Comparison of ENCODE assay signal across 28 cellular contexts in the genomic region with DNA sequence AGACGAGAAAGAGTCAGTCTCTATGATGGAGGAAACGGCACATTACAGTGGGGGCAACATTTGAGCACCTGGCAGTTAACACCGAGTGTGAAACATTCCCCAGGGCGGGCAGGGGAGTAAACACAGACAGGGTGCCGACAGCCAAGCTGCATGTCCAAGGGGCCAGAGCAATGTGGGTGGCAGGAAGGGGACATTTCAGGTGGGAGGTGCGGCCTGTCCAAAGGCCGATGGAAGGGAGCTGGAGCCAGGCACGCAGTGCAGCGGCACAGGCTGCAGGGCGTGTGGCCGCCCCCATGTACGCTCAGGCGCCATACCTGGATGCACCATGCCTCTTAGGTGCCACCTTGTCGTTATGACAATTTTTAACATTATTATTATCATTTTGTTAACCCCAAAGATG. TPM values are rescaled to one million over a fixed set of nuclear protein-coding genes. Genes with fewer than 3 reads are reported as not detected.
DNase-seq lines count a peak whose midpoint lies in the region; ATAC-seq, FAIRE-seq and TF ChIP-seq lines count a peak whose summit lies in the region.
"Had no signal": no experiment of that assay in that cellular context is flagged by ENCODE, and none has a peak within 500 bp of the region (broad histone marks: within the 10 kb centered on the region; RNA-seq: fewer than 3 reads in every experiment).

No MANE protein-coding gene starts in this region.

- H3K9me3 ChIP-seq in HepG2 (ENCODE audit: low read length) (no peaks in the 10 kb centered on the region), right lobe of liver (no peaks in the 10 kb centered on the region), H1 (ENCODE audit: insufficient read depth in 2 of 2, low read depth in 1 of 2, low read length in 1 of 2) (no peaks in the 10 kb centered on the region), neuronal stem cell (replicated peaks in 1 of 2; ENCODE audit: control insufficient read depth in 2 of 2, insufficient read depth in 1 of 2, low read depth in 1 of 2, low read length in 2 of 2) (no peaks in the 10 kb centered on the region), BE2C (no peaks in the 10 kb centered on the region)
- H3K9me3 ChIP-seq: A549, BLaER1 had no signal

- no peak overlapping the region for H3K9ac ChIP-seq in HepG2 (ENCODE audit: insufficient read depth, low read depth, low read length)
- H3K9ac ChIP-seq in H1 (replicated peaks in 1 of 4; ENCODE audit: extremely low read depth in 1 of 4, low read depth in 3 of 4, low read length in 3 of 4), result no peak overlapping the region
- no peak overlapping the region for H3K9ac ChIP-seq in neuronal stem cell (ENCODE audit: low read depth, low read length, poor library complexity)
- H3K9ac ChIP-seq: BLaER1 had no signal

- H3K18ac ChIP-seq in H1 (ENCODE audit: extremely low read depth, low read length) (no peak overlapping the region), neuronal stem cell (ENCODE audit: low read length) (no peak overlapping the region)

- no peaks in the 10 kb centered on the region for H3K79me2 ChIP-seq in HepG2 (ENCODE audit: insufficient read depth, low read length)
- H3K79me2 ChIP-seq in H1 (ENCODE audit: control insufficient read depth in 1 of 2, insufficient read depth in 2 of 2, low read length in 2 of 2), result no peaks in the 10 kb centered on the region

- TF ChIP-seq POLR2A in HepG2 (IDR thresholded peaks at IDR 0.05; ENCODE audit: insufficient read depth in 1 of 2, low read depth in 2 of 2, low read length in 2 of 2), result no peak
- TF ChIP-seq POLR2A in right lobe of liver (IDR thresholded peaks at IDR 0.05), result no peak
- no peak for TF ChIP-seq POLR2A in H1 (IDR thresholded peaks at IDR 0.05; ENCODE audit: control extremely low read depth in 1 of 2, low read depth in 2 of 2, low read length in 2 of 2)

- TF ChIP-seq RAD21 in HepG2 (CRISPR knock-in tag; IDR thresholded peaks at IDR 0.05), result no peak
- no peak for TF ChIP-seq RAD21 in H1 (IDR thresholded peaks at IDR 0.05 in 1 of 2, conservative IDR thresholded peaks at IDR 0.05 in 1 of 2; ENCODE audit: low read depth in 2 of 2, low read length in 2 of 2)

- no peak overlapping the region for H2BK20ac ChIP-seq in H1 (ENCODE audit: low read length)

- H4K8ac ChIP-seq in H1 (ENCODE audit: extremely low read depth, insufficient read depth, low read length), result peak overlapping the region; percentile 83; the same call in 1 of the 2 replicates
- H4K8ac ChIP-seq in neuronal stem cell (ENCODE audit: low read depth, low read length), result no peak overlapping the region

- H3K4me1 ChIP-seq in HepG2 (ENCODE audit: insufficient read depth, low read length) (peaks cover 23% of the 10 kb centered on the region), right lobe of liver (peaks cover 0 to 2% (median under 1%) of the 10 kb centered on the region in 4 donors), H1 (replicated peaks in 1 of 4; ENCODE audit: control insufficient read depth in 3 of 4, insufficient read depth in 4 of 4, low read length in 3 of 4) (no peaks in the 10 kb centered on the region), neuronal stem cell (ENCODE audit: control insufficient read depth in 2 of 2, insufficient read depth in 1 of 2, low read depth in 1 of 2, low read length in 2 of 2) (peaks cover 0 to 2% of the 10 kb centered on the region in 2 donors), BE2C (no peaks in the 10 kb centered on the region)
- H3K4me1 ChIP-seq: BLaER1 had no signal

- no peak overlapping the region for H3K56ac ChIP-seq in H1 (replicated peaks; ENCODE audit: insufficient read length, low read depth, low read length)

- no peaks in the 10 kb centered on the region for H3K79me1 ChIP-seq in H1 (ENCODE audit: low read depth, low read length)
- no peaks in the 10 kb centered on the region for H3K79me1 ChIP-seq in neuronal stem cell (ENCODE audit: low read depth, low read length)

- TF ChIP-seq EP300 in HepG2 (IDR thresholded peaks at IDR 0.05; ENCODE audit: low read depth in 2 of 2, low read length in 2 of 2) (no peak), HepG2 (CRISPR knock-in tag; IDR thresholded peaks at IDR 0.05; ENCODE audit: borderline replicate concordance) (no peak), H1 (IDR thresholded peaks at IDR 0.05; ENCODE audit: borderline replicate concordance in 1 of 2, low read depth in 2 of 2, low read length in 2 of 2) (no peak)

- H3K23ac ChIP-seq in H1 (ENCODE audit: insufficient read length) (no peak overlapping the region), neuronal stem cell (ENCODE audit: low read depth, low read length, poor library complexity) (peak overlapping the region; percentile 75)

- no peak for TF ChIP-seq CTCF in HepG2 (CRISPR knock-in tag; IDR thresholded peaks at IDR 0.05)
- no peak for TF ChIP-seq CTCF in right lobe of liver (IDR thresholded peaks at IDR 0.05)
- no peak for TF ChIP-seq CTCF in H1 (IDR thresholded peaks at IDR 0.05; ENCODE audit: control extremely low read depth in 1 of 3, insufficient read depth in 1 of 3, low read depth in 1 of 3, low read length in 3 of 3)
- TF ChIP-seq CTCF in BE2C (IDR thresholded peaks at IDR 0.05; ENCODE audit: low read depth, low read length), result no peak

- no peak overlapping the region for H3K4ac ChIP-seq in H1 (replicated peaks; ENCODE audit: insufficient read length, low read depth, low read length)
- H3K4ac ChIP-seq in neuronal stem cell (ENCODE audit: low read length), result no peak overlapping the region

- FAIRE-seq in HepG2 (lab: Jason Lieb, UNC) (no peak), H1 (lab: Jason Lieb, UNC) (no peak)
- FAIRE-seq: A549, GM12878, GM12892, GM18507 had no signal

- CTCF ChIA-PET in HepG2 (lab: Yijun Ruan, JAX; ENCODE audit: low intra/inter-chr PET ratio, low total read pairs), result no interaction called here
- CTCF ChIA-PET in H1 (lab: Charles Lee; ENCODE audit: partially characterized antibody), result interaction anchor here (0.7 to 5.8 kb wide), 2 partner anchors 110 to 151 kb away, joined by 4 to 32 read pairs; no protein-coding TSS in a partner anchor

- DNase-seq in HepG2 (ENCODE audit: low spot score) (no peak), right lobe of liver (no peak), H1 (ENCODE audit: low read depth in 1 of 2, low spot score in 2 of 2) (no peak), neuronal stem cell (ENCODE audit: low spot score) (no peak), cardiac septum (ENCODE audit: low spot score) (no peak), BE2C (no peak)
- no peak for DNase-seq in activated effector memory CD4-positive, alpha-beta T cell treated with anti-CD3 and anti-CD28 coated beads, Interleukin-2, amount 50 U/mL, for 16 hours
- DNase-seq: AML-193; C1 segment of cervical spinal cord; CD4-positive, alpha-beta memory T cell; CD4-positive, CD25-positive, alpha-beta regulatory T cell; CD8-positive, alpha-beta memory T cell; COR-L47; DMS 273 treated with DMSO at 0.1 percent for 48 hours; DMS153; DMS53; DMS79; DND-41; EL; GDM1 had no signal

- H4K5ac ChIP-seq in H1 (ENCODE audit: insufficient read length, low read depth, low read length), result no peak overlapping the region

- ATAC-seq in HepG2 (peak; percentile 89), right lobe of liver (no peak)
- ATAC-seq: A549, GM12878 had no signal

- intact Hi-C loops in HepG2 (cut with micrococcal nuclease; ENCODE audit: unreplicated experiment) (no loop called here), right lobe of liver (cut with DNase I) (loop anchor here in 1 of 2 donors (10.0 kb wide), 1 partner anchor 143 kb away; no protein-coding TSS in a partner anchor), cardiac septum (cut with DNase I) (no loop called here)

- no TSS peak for BruUV-seq in HepG2 (replicated peaks; lab: Mats Ljungman, UMichigan)

- H3K36me3 ChIP-seq in HepG2 (replicated peaks in 1 of 2; ENCODE audit: control insufficient read depth in 1 of 2, insufficient read depth in 2 of 2, low read length in 2 of 2) (no peaks in the 10 kb centered on the region), right lobe of liver (no peaks in the 10 kb centered on the region), H1 (ENCODE audit: control insufficient read depth in 2 of 4, insufficient read depth in 4 of 4, low read length in 3 of 4) (no peaks in the 10 kb centered on the region), neuronal stem cell (replicated peaks in 1 of 2; ENCODE audit: control insufficient read depth in 2 of 2, insufficient read depth in 2 of 2, low read length in 2 of 2) (no peaks in the 10 kb centered on the region), BE2C (no peaks in the 10 kb centered on the region)
- H3K36me3 ChIP-seq: BLaER1 had no signal

- no peaks in the 10 kb centered on the region for H3K23me2 ChIP-seq in H1 (ENCODE audit: low read depth, low read length)

- H2BK12ac ChIP-seq in H1 (ENCODE audit: low read depth, low read length) (no peak overlapping the region), neuronal stem cell (ENCODE audit: low read length) (no peak overlapping the region)

- H3K27me3 ChIP-seq in HepG2 (ENCODE audit: control insufficient read depth in 1 of 2, insufficient read depth in 2 of 2, low read length in 2 of 2) (peaks cover 0 to 9% of the 10 kb centered on the region in 2 experiments; a peak in 3 of 5 replicates), right lobe of liver (no peaks in the 10 kb centered on the region), H1 (replicated peaks in 1 of 4; ENCODE audit: control insufficient read depth in 3 of 4, extremely low read depth in 1 of 4, insufficient read depth in 3 of 4, low read length in 3 of 4) (no peaks in the 10 kb centered on the region), neuronal stem cell (ENCODE audit: control insufficient read depth in 3 of 3, insufficient read depth in 3 of 3, low read depth in 1 of 3, low read length in 3 of 3) (peaks cover 0 to 7% (median 0%) of the 10 kb centered on the region in 3 experiments), BE2C (no peaks in the 10 kb centered on the region)
- H3K27me3 ChIP-seq: BLaER1 had no signal

- H4K20me1 ChIP-seq in HepG2 (ENCODE audit: insufficient read depth, low read length) (no peaks in the 10 kb centered on the region), H1 (replicated peaks in 1 of 2; ENCODE audit: control insufficient read depth in 1 of 2, insufficient read depth in 2 of 2, low read length in 2 of 2) (no peaks in the 10 kb centered on the region)
- H4K20me1 ChIP-seq: BLaER1 had no signal

- POLR2A ChIA-PET in HepG2 (lab: Yijun Ruan, JAX) (no interaction called here), H1 (lab: Charles Lee; ENCODE audit: partially characterized antibody) (no interaction called here)

- H2BK120ac ChIP-seq in H1 (replicated peaks; ENCODE audit: low read depth, low read length), result no peak overlapping the region
- H2BK120ac ChIP-seq in neuronal stem cell (ENCODE audit: low read depth, low read length), result no peak overlapping the region

- H2AFZ ChIP-seq in HepG2 (ENCODE audit: low read length) (no peak overlapping the region), H1 (ENCODE audit: low read length) (peak overlapping the region; percentile 9; the same call in 1 of the 2 replicates), neuronal stem cell (ENCODE audit: low read length) (no peak overlapping the region)

- H3K14ac ChIP-seq in H1 (ENCODE audit: insufficient read length) (no peak overlapping the region), neuronal stem cell (ENCODE audit: low read length) (no peak overlapping the region)

- 5% methylated on average over 10 of the region's 14 CpGs for WGBS in HepG2 (ENCODE audit: low lambda C conversion rate)
- WGBS in right lobe of liver (ENCODE audit: insufficient coverage, low coverage, low lambda C conversion rate, missing lambda C conversion rate), result 71% methylated on average over 8 of the region's 14 CpGs
- WGBS in H1 (ENCODE audit: extremely low coverage in 1 of 2, insufficient coverage in 1 of 2, insufficient read length in 1 of 2, insufficient replicate concordance in 2 of 2, low coverage in 1 of 2, low lambda C conversion rate in 2 of 2, missing lambda C conversion rate in 1 of 2), 2 experiments, result 89% methylated on average over 14 of the region's 14 CpGs; no CpG with 5 or more reads in 1 of the 2 experiments
- no CpG with 5 or more reads among the region's 14 CpGs for WGBS in neuronal stem cell (ENCODE audit: extremely low coverage in 2 of 2, insufficient read length in 2 of 2, insufficient replicate concordance in 1 of 2), 2 donors

- H2BK15ac ChIP-seq in H1 (ENCODE audit: low read length) (no peak overlapping the region), neuronal stem cell (ENCODE audit: low read length) (no peak overlapping the region)

- H4K91ac ChIP-seq in H1 (replicated peaks; ENCODE audit: insufficient read length, low read length), result no peak overlapping the region
- H4K91ac ChIP-seq in neuronal stem cell (ENCODE audit: low read depth, low read length, poor library complexity), result no peak overlapping the region

- H3K4me2 ChIP-seq in HepG2 (ENCODE audit: low read depth, low read length) (peak overlapping the region; percentile 61), H1 (ENCODE audit: insufficient read depth in 1 of 2, low read depth in 2 of 2, low read length in 2 of 2) (no peak overlapping the region), neuronal stem cell (ENCODE audit: insufficient read depth, low read length, poor library complexity, severe bottlenecking) (no peak overlapping the region)
- H3K4me2 ChIP-seq: A549, BLaER1 had no signal

- H2BK5ac ChIP-seq in H1 (ENCODE audit: low read depth, low read length) (no peak overlapping the region), neuronal stem cell (ENCODE audit: low read length) (no peak overlapping the region)

- H3K27ac ChIP-seq in HepG2 (ENCODE audit: extremely low read length, insufficient read depth, low read length) (no peak overlapping the region), right lobe of liver (no peak overlapping the region), H1 (ENCODE audit: low read depth, low read length) (no peak overlapping the region), neuronal stem cell (replicated peaks; ENCODE audit: low read length) (no peak overlapping the region)
- H3K27ac ChIP-seq: 22Rv1, A549, BLaER1 had no signal

- H2AK5ac ChIP-seq in H1 (ENCODE audit: low read depth, low read length) (no peak overlapping the region), neuronal stem cell (ENCODE audit: low read depth, low read length) (no peak overlapping the region)

- H3K4me3 ChIP-seq in HepG2 (replicated peaks in 1 of 3; ENCODE audit: insufficient read depth in 1 of 3, low read depth in 2 of 3, low read length in 3 of 3) (peak overlapping the region in 1 of 3 experiments; percentile 50; a peak in 2 of 6 replicates), right lobe of liver (no peak overlapping the region), H1 (ENCODE audit: extremely low read depth in 1 of 4, insufficient read depth in 2 of 4, low read depth in 3 of 4, low read length in 4 of 4) (no peak overlapping the region), neuronal stem cell (ENCODE audit: low read length in 2 of 2) (no peak overlapping the region), BE2C (ENCODE audit: low read depth, low read length) (no peak overlapping the region)
- H3K4me3 ChIP-seq: A549, BLaER1, GM12878 had no signal

- in situ Hi-C loops in HepG2 (cut with HindIII; ENCODE audit: extremely low pct_ligation_motif_present, low pct_unique_long_range_greater_than_20kb), result loop anchor here (10.0 to 25.0 kb wide), 2 partner anchors 296 to 363 kb away; a partner anchor contains a TSS

RNA-seq across cellular contexts. Expression of a gene that starts 43.3 kb away (rescaled TPM):
- total RNA-seq in HepG2 (2016; rRNA removed; fragmentation: Illumina TruSeq; extraction: Trizol) (55.6 and 62.3 TPM in 2 replicates), right lobe of liver (10 to 100 TPM; 17.4 to 38.4 (median 20.6) TPM), cardiac septum (105 TPM)
- 35.3 and 46.1 TPM in 2 replicates for total RNA-seq in HepG2 (2016; cell fraction: cytosol; rRNA removed; fragmentation: Illumina TruSeq; extraction: Trizol; ENCODE audit: low read depth)
- total RNA-seq in HepG2 (2016; cell fraction: insoluble cytoplasmic fraction; rRNA removed; fragmentation: Illumina TruSeq; extraction: Trizol), result 61.9 and 63.6 TPM in 2 replicates
- 71.2 and 72.9 TPM in 2 replicates for total RNA-seq in HepG2 (2016; cell fraction: membrane; rRNA removed; fragmentation: Illumina TruSeq; extraction: Trizol)
- 50.3 and 53.1 TPM in 2 replicates for total RNA-seq in HepG2 (2016; cell fraction: nucleus; rRNA removed; fragmentation: Illumina TruSeq; extraction: Trizol)
- polyA plus RNA-seq in HepG2 (2011; rRNA removed) (21.5 and 29.6 TPM in 2 replicates), H1 (2011; rRNA removed) (17.6 and 27.9 TPM in 2 replicates)
- 20.1 and 24.5 TPM in 2 replicates for polyA plus RNA-seq in HepG2 (2011; cell fraction: cytosol; rRNA removed)
- 28.1 and 29.2 TPM in 2 replicates for polyA plus RNA-seq in HepG2 (2011; cell fraction: nucleus; rRNA removed)
- polyA plus RNA-seq in HepG2 (2012), result 18.6 and 31.7 TPM in 2 replicates
- 62.2 and 78.6 TPM in 2 replicates for polyA plus RNA-seq in HepG2 (2016; cell fraction: cytosol; fragmentation: Illumina TruSeq; extraction: Trizol; ENCODE audit: low read depth)
- polyA plus RNA-seq in HepG2 (2016; cell fraction: insoluble cytoplasmic fraction; fragmentation: Illumina TruSeq; extraction: Trizol; ENCODE audit: low read depth), result 76.6 and 85.1 TPM in 2 replicates
- polyA plus RNA-seq in HepG2 (2016; cell fraction: membrane; fragmentation: Illumina TruSeq; extraction: Trizol; ENCODE audit: low read depth), result 76.0 and 95.4 TPM in 2 replicates
- 116 and 118 TPM in 2 replicates for polyA plus RNA-seq in HepG2 (2016; cell fraction: nucleus; fragmentation: Illumina TruSeq; extraction: Trizol; ENCODE audit: insufficient read depth, low read depth)
- polyA minus RNA-seq in HepG2 (2011; rRNA and poly(A)+ RNA removed; ENCODE audit: low replicate concordance), result 14.0 and 39.3 TPM in 2 replicates
- polyA minus RNA-seq in HepG2 (2011; cell fraction: cytosol; rRNA and poly(A)+ RNA removed), result 9.4 and 19.0 TPM in 2 replicates
- 27.0 and 31.7 TPM in 2 replicates for polyA minus RNA-seq in HepG2 (2011; cell fraction: nucleus; rRNA and poly(A)+ RNA removed)
- total RNA-seq in H1 (2021; fragmentation: NEBNext Ultra II Directional; extraction: Animal tissue kit (Norgen Biotek cat#: 25700)), result 43.8 and 46.3 TPM in 2 replicates
- polyA plus RNA-seq in H1 (2011; cell fraction: cytosol; rRNA removed), result 41.9 TPM
- polyA plus RNA-seq in H1 (2011; cell fraction: nucleus; rRNA removed), result 21.7 TPM
- 45.8 to 82.6 TPM (median 47.0 TPM) in 4 replicates for polyA plus RNA-seq in H1 (2012, experiment 1 of 2)
- 3.5 TPM for polyA plus RNA-seq in H1 (2012, experiment 2 of 2)
- 33.2 TPM for polyA plus RNA-seq in H1 (2013, experiment 1 of 2)
- polyA plus RNA-seq in H1 (2013, experiment 2 of 2), result 34.8 TPM
- polyA minus RNA-seq in H1 (2011; rRNA and poly(A)+ RNA removed), result 30.6 and 37.6 TPM in 2 replicates
- polyA minus RNA-seq in H1 (2011; cell fraction: cytosol; rRNA and poly(A)+ RNA removed), result 16.1 TPM
- 14.3 TPM for polyA minus RNA-seq in H1 (2011; cell fraction: nucleus; rRNA and poly(A)+ RNA removed)
- 17.2 TPM for polyA plus RNA-seq in neuronal stem cell (2013, experiment 1 of 2)
- 18.9 TPM for polyA plus RNA-seq in neuronal stem cell (2013, experiment 2 of 2)
- polyA plus RNA-seq in BE2C (2012; ENCODE audit: insufficient read depth, insufficient read length, low read depth), result 49.1 TPM

RNA-seq across cellular contexts. Expression of a gene that starts 43.9 kb away (rescaled TPM):
- total RNA-seq in HepG2 (2016; rRNA removed; fragmentation: Illumina TruSeq; extraction: Trizol), result 0.09 TPM in 1 of 2 replicates, not detected in the other
- total RNA-seq in HepG2 (2016; cell fraction: cytosol; rRNA removed; fragmentation: Illumina TruSeq; extraction: Trizol; ENCODE audit: low read depth), result not detected in 2 replicates
- not detected in 2 replicates for total RNA-seq in HepG2 (2016; cell fraction: insoluble cytoplasmic fraction; rRNA removed; fragmentation: Illumina TruSeq; extraction: Trizol)
- not detected in 2 replicates for total RNA-seq in HepG2 (2016; cell fraction: membrane; rRNA removed; fragmentation: Illumina TruSeq; extraction: Trizol)
- not detected in 2 replicates for total RNA-seq in HepG2 (2016; cell fraction: nucleus; rRNA removed; fragmentation: Illumina TruSeq; extraction: Trizol)
- 0.12 and 0.46 TPM in 2 replicates for polyA plus RNA-seq in HepG2 (2011; rRNA removed)
- polyA plus RNA-seq in HepG2 (2011; cell fraction: cytosol; rRNA removed), result 0.09 and 0.11 TPM in 2 replicates
- polyA plus RNA-seq in HepG2 (2011; cell fraction: nucleus; rRNA removed), result 0.23 and 0.43 TPM in 2 replicates
- polyA plus RNA-seq in HepG2 (2012), result 0.16 TPM in 1 of 2 replicates, not detected in the other
- polyA plus RNA-seq in HepG2 (2016; cell fraction: cytosol; fragmentation: Illumina TruSeq; extraction: Trizol; ENCODE audit: low read depth), result not detected in 2 replicates
- 0.40 TPM in 1 of 2 replicates, not detected in the other for polyA plus RNA-seq in HepG2 (2016; cell fraction: insoluble cytoplasmic fraction; fragmentation: Illumina TruSeq; extraction: Trizol; ENCODE audit: low read depth)
- polyA plus RNA-seq in HepG2 (2016; cell fraction: membrane; fragmentation: Illumina TruSeq; extraction: Trizol; ENCODE audit: low read depth), result not detected in 2 replicates
- polyA plus RNA-seq in HepG2 (2016; cell fraction: nucleus; fragmentation: Illumina TruSeq; extraction: Trizol; ENCODE audit: insufficient read depth, low read depth), result not detected in 2 replicates
- 0.40 TPM in 1 of 2 replicates, not detected in the other for polyA minus RNA-seq in HepG2 (2011; rRNA and poly(A)+ RNA removed; ENCODE audit: low replicate concordance)
- polyA minus RNA-seq in HepG2 (2011; cell fraction: cytosol; rRNA and poly(A)+ RNA removed), result not detected in 2 replicates
- polyA minus RNA-seq in HepG2 (2011; cell fraction: nucleus; rRNA and poly(A)+ RNA removed), result 0.37 and 0.39 TPM in 2 replicates
- total RNA-seq in right lobe of liver, result 1 to 10 TPM in 1 of 6 experiments, under 1 TPM in 4, not detected in 1; 0.19 to 1.7 (median 0.60) TPM
- total RNA-seq in H1 (2021; fragmentation: NEBNext Ultra II Directional; extraction: Animal tissue kit (Norgen Biotek cat#: 25700)), result 0.46 and 0.84 TPM in 2 replicates
- 0.75 and 0.85 TPM in 2 replicates for polyA plus RNA-seq in H1 (2011; rRNA removed)
- 0.96 TPM for polyA plus RNA-seq in H1 (2011; cell fraction: cytosol; rRNA removed)
- polyA plus RNA-seq in H1 (2011; cell fraction: nucleus; rRNA removed), result 1.2 TPM
- 0.35 to 1.4 TPM (median 0.95 TPM) in 4 replicates for polyA plus RNA-seq in H1 (2012, experiment 1 of 2)
- polyA plus RNA-seq in H1 (2012, experiment 2 of 2), result 0.56 TPM
- 0.81 TPM for polyA plus RNA-seq in H1 (2013, experiment 1 of 2)
- polyA plus RNA-seq in H1 (2013, experiment 2 of 2), result 0.98 TPM
- 0.73 and 2.5 TPM in 2 replicates for polyA minus RNA-seq in H1 (2011; rRNA and poly(A)+ RNA removed)
- polyA minus RNA-seq in H1 (2011; cell fraction: cytosol; rRNA and poly(A)+ RNA removed), result not detected
- polyA minus RNA-seq in H1 (2011; cell fraction: nucleus; rRNA and poly(A)+ RNA removed), result 1.2 TPM
- polyA plus RNA-seq in neuronal stem cell (2013, experiment 1 of 2), result 2.6 TPM
- polyA plus RNA-seq in neuronal stem cell (2013, experiment 2 of 2), result 2.5 TPM
- total RNA-seq in cardiac septum, result 0.51 TPM
- polyA plus RNA-seq in BE2C (2012; ENCODE audit: insufficient read depth, insufficient read length, low read depth), result 0.56 TPM
- total RNA-seq: CD4-positive, CD25-positive, alpha-beta regulatory T cell; G401 had no signal
- polyA plus RNA-seq: CD14-positive monocyte had no signal
